In genomic region chr7:80133361-80134104, GRCh38 we compare ENCODE assay signal across 9 cellular contexts. TPM values are rescaled to one million over a fixed set of nuclear protein-coding genes. Genes with fewer than 3 reads are reported as not detected.
DNase-seq lines count a peak whose midpoint lies in the region; ATAC-seq and TF ChIP-seq lines count a peak whose summit lies in the region.
"Had no signal": no experiment of that assay in that cellular context is flagged by ENCODE, and none has a peak within 500 bp of the region (broad histone marks: within the 10 kb centered on the region; RNA-seq: fewer than 3 reads in every experiment).

No MANE protein-coding gene starts in this region.

- H3K79me2 ChIP-seq in ACC112 (ENCODE audit: control insufficient read depth, insufficient read depth, low read length, unreplicated experiment) (peaks cover 27% of the 10 kb centered on the region), KMS-11 (ENCODE audit: insufficient read depth, low read depth) (no peaks in the 10 kb centered on the region)

- H3K4me1 ChIP-seq in ACC112 (ENCODE audit: control insufficient read depth, insufficient read depth, low read length, unreplicated experiment), result peaks cover 18% of the 10 kb centered on the region
- H3K4me1 ChIP-seq in KMS-11 (ENCODE audit: low read depth, poor library complexity, severe bottlenecking), result peaks cover 17% of the 10 kb centered on the region

- H3K27me3 Mint-ChIP-seq in dendritic cell treated with granulocyte-macrophage colony-stimulating factor and Interleukin-4, amounts not matched to agents 40 ng/mL and 50 ng/mL, for 4 days, result peaks cover 34% of the 10 kb centered on the region

- H4K20me1 ChIP-seq in KMS-11 (ENCODE audit: insufficient read depth), result no peaks in the 10 kb centered on the region

- H2AFZ ChIP-seq in ACC112 (ENCODE audit: low read length, unreplicated experiment) (peak overlapping the region; percentile 88), KMS-11 (ENCODE audit: low read depth) (peak overlapping the region; percentile 96; the same call in 1 of the 2 replicates)

- H3K4me2 ChIP-seq in KMS-11, result no peak overlapping the region

- peak overlapping the region; percentile 79 for H3K4me3 Mint-ChIP-seq in dendritic cell treated with granulocyte-macrophage colony-stimulating factor and Interleukin-4, amounts not matched to agents 40 ng/mL and 50 ng/mL, for 4 days

- TF ChIP-seq CTCF in KMS-11 (conservative IDR thresholded peaks at IDR 0.05; ENCODE audit: low read depth, low read length), result no peak
- TF ChIP-seq CTCF in GM20000 (IDR thresholded peaks at IDR 0.05; ENCODE audit: extremely low read depth, missing control alignments), result no peak

- intact Hi-C loops in dendritic cell treated with granulocyte-macrophage colony-stimulating factor and Interleukin-4, amounts not matched to agents 40 ng/mL and 50 ng/mL, for 4 days (cut with micrococcal nuclease), result no loop called here

- H3K9ac ChIP-seq in KMS-11, result no peak overlapping the region

- ATAC-seq in GM19397 (IDR thresholded peaks at IDR 0.05; ENCODE audit: unreplicated experiment), result no peak
- ATAC-seq in GM19463 (IDR thresholded peaks at IDR 0.05; ENCODE audit: unreplicated experiment), result no peak

- peaks cover 17% of the 10 kb centered on the region for H3K4me1 Mint-ChIP-seq in dendritic cell treated with granulocyte-macrophage colony-stimulating factor and Interleukin-4, amounts not matched to agents 40 ng/mL and 50 ng/mL, for 4 days (ENCODE audit: low read depth)

- no peak overlapping the region for H3K27ac Mint-ChIP-seq in dendritic cell treated with granulocyte-macrophage colony-stimulating factor and Interleukin-4, amounts not matched to agents 40 ng/mL and 50 ng/mL, for 4 days

- no peak overlapping the region for H3K27ac ChIP-seq in ACC112 (ENCODE audit: low read depth, low read length)
- no peak overlapping the region for H3K27ac ChIP-seq in KMS-11

- H3K36me3 ChIP-seq in ACC112 (ENCODE audit: insufficient read depth, low read length), result no peaks in the 10 kb centered on the region
- no peaks in the 10 kb centered on the region for H3K36me3 ChIP-seq in KMS-11 (ENCODE audit: insufficient read depth)
- H3K36me3 ChIP-seq: cardiac muscle cell had no signal

- H3K27me3 ChIP-seq in ACC112 (ENCODE audit: insufficient read depth, low read length) (no peaks in the 10 kb centered on the region), KMS-11 (ENCODE audit: insufficient read depth, low read depth) (no peaks in the 10 kb centered on the region; the same call in 1 of the 2 replicates)
- H3K27me3 ChIP-seq: cardiac muscle cell had no signal

- DNase-seq in myocyte (ENCODE audit: low read depth) (peak; percentile 25), iPS-NIHi11 (ENCODE audit: low spot score) (no peak), GM20000 (ENCODE audit: low spot score) (no peak)

- H3K9me3 Mint-ChIP-seq in dendritic cell treated with granulocyte-macrophage colony-stimulating factor and Interleukin-4, amounts not matched to agents 40 ng/mL and 50 ng/mL, for 4 days, result no peaks in the 10 kb centered on the region

- H3K36me3 Mint-ChIP-seq in dendritic cell treated with granulocyte-macrophage colony-stimulating factor and Interleukin-4, amounts not matched to agents 40 ng/mL and 50 ng/mL, for 4 days (ENCODE audit: low read depth), result no peaks in the 10 kb centered on the region

- H3K4me3 ChIP-seq in ACC112 (ENCODE audit: low read depth, low read length) (peak overlapping the region; percentile 97; the same call in 1 of the 2 replicates), KMS-11 (IDR thresholded peaks at IDR 0.05; ENCODE audit: insufficient read depth, low read depth, low read length) (no peak overlapping the region)

RNA-seq across cellular contexts. Expression of gene GNAI1, which starts 1.1 kb away (rescaled TPM):
- total RNA-seq in myocyte, result 42.4 and 44.0 TPM in 2 replicates
- 25.1 TPM for polyA plus RNA-seq in myocyte (2012)
